1 cellular context compared by ENCODE assay signal in genomic region chr9:126886194-126886830, GRCh38.
TF ChIP-seq lines count a peak whose summit lies in the region.

No MANE protein-coding gene starts in this region.

TF ChIP-seq in H1, 55 proteins besides CTCF, POLR2A, EP300 and RAD21 (continued from another document):
- TF ChIP-seq CHD7 (IDR thresholded peaks at IDR 0.05; ENCODE audit: insufficient replicate concordance, low read length), result no peak
- TF ChIP-seq GABPA (IDR thresholded peaks at IDR 0.05; ENCODE audit: borderline replicate concordance, insufficient read depth, low read length), result peak; percentile 24; the same call in 1 of the 2 replicates
